Comparison of ENCODE assay signal across 2 cellular contexts in the genomic region with DNA sequence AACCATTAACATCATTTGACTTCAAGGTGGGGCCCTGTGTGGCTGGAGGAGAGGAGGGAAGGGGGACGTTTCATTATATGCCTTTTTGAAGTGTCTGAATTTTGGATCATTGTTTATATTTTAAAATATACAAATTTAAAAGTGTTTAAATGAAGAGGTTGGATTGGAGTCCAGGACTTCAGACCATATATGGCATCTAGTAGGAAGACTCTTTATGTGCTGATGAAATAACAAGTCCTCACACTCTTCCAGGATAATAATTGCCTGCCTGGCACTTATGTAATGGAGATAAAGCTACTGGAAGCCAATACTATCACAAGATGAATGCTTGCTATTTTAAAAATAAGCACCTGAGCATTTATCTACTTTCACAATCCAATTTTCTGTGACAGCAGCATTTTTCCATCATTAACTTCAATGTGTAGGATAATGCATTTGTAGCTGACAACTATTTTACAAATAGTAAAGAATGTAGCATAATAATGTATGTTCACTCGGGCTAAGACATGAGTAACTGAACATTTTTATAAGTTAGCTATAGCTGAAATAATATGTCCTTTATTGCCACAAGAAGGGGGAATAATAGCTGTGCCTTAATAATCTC.
TF ChIP-seq lines count a peak whose summit lies in the region.

No MANE protein-coding gene starts in this region.

TF ChIP-seq in IMR-90, 13 proteins besides CTCF, POLR2A, EP300 and RAD21:
- TF ChIP-seq, protein P1, sequence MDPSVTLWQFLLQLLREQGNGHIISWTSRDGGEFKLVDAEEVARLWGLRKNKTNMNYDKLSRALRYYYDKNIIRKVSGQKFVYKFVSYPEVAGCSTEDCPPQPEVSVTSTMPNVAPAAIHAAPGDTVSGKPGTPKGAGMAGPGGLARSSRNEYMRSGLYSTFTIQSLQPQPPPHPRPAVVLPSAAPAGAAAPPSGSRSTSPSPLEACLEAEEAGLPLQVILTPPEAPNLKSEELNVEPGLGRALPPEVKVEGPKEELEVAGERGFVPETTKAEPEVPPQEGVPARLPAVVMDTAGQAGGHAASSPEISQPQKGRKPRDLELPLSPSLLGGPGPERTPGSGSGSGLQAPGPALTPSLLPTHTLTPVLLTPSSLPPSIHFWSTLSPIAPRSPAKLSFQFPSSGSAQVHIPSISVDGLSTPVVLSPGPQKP (IDR thresholded peaks at IDR 0.05; ENCODE audit: borderline replicate concordance, low read depth, low read length), result no peak
- TF ChIP-seq USF2 (IDR thresholded peaks at IDR 0.05; ENCODE audit: low read depth, low read length), result no peak
- no peak for TF ChIP-seq RFX5 (IDR thresholded peaks at IDR 0.05; ENCODE audit: low read depth, low read length)
- no peak for TF ChIP-seq CEBPB (IDR thresholded peaks at IDR 0.05; ENCODE audit: low read depth, low read length)
- no peak for TF ChIP-seq FOS (IDR thresholded peaks at IDR 0.05; ENCODE audit: low read depth, low read length)
- TF ChIP-seq MAZ (IDR thresholded peaks at IDR 0.05; ENCODE audit: borderline replicate concordance, low read depth, low read length), result no peak
- no peak for TF ChIP-seq NFE2L2 (IDR thresholded peaks at IDR 0.05; ENCODE audit: low read depth, low read length)
- TF ChIP-seq MAFK (IDR thresholded peaks at IDR 0.05; ENCODE audit: low read depth, low read length), result no peak
- no peak for TF ChIP-seq MXI1 (IDR thresholded peaks at IDR 0.05; ENCODE audit: borderline replicate concordance, low read depth, low read length)

TF ChIP-seq in H1, 55 proteins besides CTCF, POLR2A, EP300 and RAD21:
- no peak for TF ChIP-seq TAF7 (optimal IDR thresholded peaks at IDR 0.05; ENCODE audit: borderline replicate concordance, low read depth, low read length)
- TF ChIP-seq SP2 (IDR thresholded peaks at IDR 0.05; ENCODE audit: low read length), result no peak
- TF ChIP-seq EGR1 (IDR thresholded peaks at IDR 0.05; ENCODE audit: borderline replicate concordance, low read depth, low read length), result no peak
- TF ChIP-seq SAP30 (IDR thresholded peaks at IDR 0.05; ENCODE audit: insufficient read depth, insufficient replicate concordance, low read length), result no peak
- no peak for TF ChIP-seq KDM4A (IDR thresholded peaks at IDR 0.05; ENCODE audit: low read depth, low read length, severe bottlenecking)
